Comparison of ENCODE assay signal across 8 cellular contexts in genomic region chr20:42556575-42556974, GRCh38.
"Had no signal": no experiment of that assay in that cellular context is flagged by ENCODE, and none has a peak within 500 bp of the region (broad histone marks: within the 10 kb centered on the region; RNA-seq: fewer than 3 reads in every experiment).

No MANE protein-coding gene starts in this region.

- ATAC-seq: GM12878 had no signal

- DNase-seq: GDM1, GF-D8 had no signal

- H3K4me3 ChIP-seq: GM12878 had no signal

- FAIRE-seq: G401.6, GM12878, GM12891, GM12892, GM18507, GM19239 had no signal
